In the genomic region with DNA sequence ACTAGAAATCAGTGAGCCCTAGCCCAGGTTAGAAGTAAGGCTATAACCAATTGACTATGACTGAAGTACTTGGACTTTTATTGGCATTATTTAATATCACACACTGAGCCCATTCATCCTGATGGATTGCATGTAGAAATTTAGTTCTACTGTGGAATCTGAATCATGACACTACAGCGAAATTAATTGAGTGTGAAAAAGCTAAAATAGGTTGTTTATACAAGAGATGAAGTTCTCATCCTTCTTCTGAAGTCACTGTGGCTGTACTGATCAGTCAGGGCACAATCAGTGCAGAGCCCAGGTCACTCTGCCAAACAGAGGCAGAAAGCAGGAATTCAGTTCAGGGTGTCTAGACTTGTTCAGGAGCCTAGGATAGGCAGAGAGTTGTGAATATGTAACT, we compare ENCODE assay signal across 20 cellular contexts.
DNase-seq lines count a peak whose midpoint lies in the region; ATAC-seq, FAIRE-seq and TF ChIP-seq lines count a peak whose summit lies in the region.
"Had no signal": no experiment of that assay in that cellular context is flagged by ENCODE, and none has a peak within 500 bp of the region (broad histone marks: within the 10 kb centered on the region; RNA-seq: fewer than 3 reads in every experiment).

No MANE protein-coding gene starts in this region.

- no peak overlapping the region for H3K23ac ChIP-seq in mesenchymal stem cell (ENCODE audit: low read length in 2 of 2)

- peaks cover 2% of the 10 kb centered on the region for H3K79me1 ChIP-seq in mesenchymal stem cell (replicated peaks; ENCODE audit: low read length, poor library complexity, severe bottlenecking)

- H3K36me3 ChIP-seq in fibroblast of lung (ENCODE audit: control insufficient read depth, insufficient read depth, low read length) (no peaks in the 10 kb centered on the region), mesenchymal stem cell (ENCODE audit: control insufficient read depth in 1 of 2, insufficient read depth in 2 of 2, low read depth in 1 of 2, low read length in 2 of 2) (peaks cover 0 to 6% of the 10 kb centered on the region in 2 experiments), spleen (peaks cover 0 to 25% (median 0%) of the 10 kb centered on the region in 6 donors)

- no peak for TF ChIP-seq RAD21 in A549 (conservative IDR thresholded peaks at IDR 0.05 in 1 of 2, IDR thresholded peaks at IDR 0.05 in 1 of 2)

- H4K91ac ChIP-seq in mesenchymal stem cell (ENCODE audit: low read length): no peak overlapping the region

- WGBS in A549 (ENCODE audit: missing lambda C conversion rate): 95% methylated on average over 1 of the region's 1 CpG
- 94% methylated on average over 1 of the region's 1 CpG for WGBS in mesenchymal stem cell
- WGBS in spleen, 5 donors: 89 to 98% (median 95%) methylated on average over 1 of the region's 1 CpG

- no peak overlapping the region for H4K8ac ChIP-seq in mesenchymal stem cell (ENCODE audit: low read length)

- no peak for TF ChIP-seq EP300 in A549 (IDR thresholded peaks at IDR 0.05)

- no peaks in the 10 kb centered on the region for H4K20me1 ChIP-seq in fibroblast of lung (ENCODE audit: control insufficient read depth, extremely low read depth, insufficient read depth, low read length)

- H3K27me3 ChIP-seq in fibroblast of lung (ENCODE audit: control insufficient read depth, insufficient read depth, low read length) (no peaks in the 10 kb centered on the region), mesenchymal stem cell (ENCODE audit: control insufficient read depth in 1 of 2, insufficient read depth in 1 of 2, low read length in 2 of 2) (no peaks in the 10 kb centered on the region), spleen (replicated peaks in 1 of 7) (no peaks in the 10 kb centered on the region)

- no peak overlapping the region for H2AFZ ChIP-seq in fibroblast of lung (ENCODE audit: low read length)
- no peak overlapping the region for H2AFZ ChIP-seq in mesenchymal stem cell (ENCODE audit: low read depth, low read length)
- H2AFZ ChIP-seq: GM23338 had no signal

- peak overlapping the region; percentile 53 for H2AK5ac ChIP-seq in mesenchymal stem cell (ENCODE audit: low read length, severe bottlenecking)

- H3K27ac ChIP-seq in A549 (peak overlapping the region in 1 of 2 experiments; percentile 9; a peak in 2 of 6 replicates), fibroblast of lung (ENCODE audit: insufficient read depth, low read length) (no peak overlapping the region), mesenchymal stem cell (ENCODE audit: low read length, poor library complexity, severe bottlenecking) (peak overlapping the region; percentile 36), spleen (no peak overlapping the region)
- H3K27ac ChIP-seq: KMS-11 had no signal

- DNase-seq in A549 (ENCODE audit: low read depth in 1 of 2, low spot score in 1 of 2): no peak
- DNase-seq in M059J (ENCODE audit: low read depth): peak; percentile 38
- DNase-seq in fibroblast of lung (ENCODE audit: low read depth in 2 of 2): peak; percentile 37 to 74
- no peak for DNase-seq in mesenchymal stem cell
- no peak for DNase-seq in superior temporal gyrus (ENCODE audit: extremely low spot score)
- DNase-seq in spleen: no peak
- DNase-seq: 8988T, DMS79, HCEC 1CT, NCI-H1105, NCI-H146, NCI-H2029, NCI-H2227 treated with DMSO at 0.1 percent for 48 hours, NCI-H510A treated with DMSO at 0.1 percent for 48 hours, NCI-H748 treated with DMSO at 0.1 percent for 48 hours had no signal

- ATAC-seq in A549 (no peak), GM18867 (IDR thresholded peaks at IDR 0.05; ENCODE audit: unreplicated experiment) (no peak)
- ATAC-seq: GM12878, GM23338, SK-N-SH treated with all-trans-retinoic acid at 6 μM for 48 hours had no signal

- H3K9ac ChIP-seq in fibroblast of lung (ENCODE audit: insufficient read depth, low read length): no peak overlapping the region
- H3K9ac ChIP-seq in mesenchymal stem cell (ENCODE audit: low read length): no peak overlapping the region
- H3K9ac ChIP-seq: KMS-11 had no signal

- no peak for TF ChIP-seq CTCF in A549 (IDR thresholded peaks at IDR 0.05)
- no peak for TF ChIP-seq CTCF in fibroblast of lung (conservative IDR thresholded peaks at IDR 0.05 in 1 of 2, IDR thresholded peaks at IDR 0.05 in 1 of 2; ENCODE audit: low read depth in 1 of 2, low read length in 2 of 2)
- no peak for TF ChIP-seq CTCF in spleen (IDR thresholded peaks at IDR 0.05 in 8 of 11, conservative IDR thresholded peaks at IDR 0.05 in 3 of 11)

- peak; percentile 36 for FAIRE-seq in A549 (lab: Jason Lieb, UNC)
- FAIRE-seq: GM12878 had no signal

- POLR2A ChIA-PET in A549 (lab: Yijun Ruan, JAX): no interaction called here

- intact Hi-C loops in spleen (cut with DNase I; ENCODE audit: low total_unique reads): no loop called here

- no peak overlapping the region for H3K14ac ChIP-seq in mesenchymal stem cell (ENCODE audit: low read length in 2 of 2)

- H2BK12ac ChIP-seq in mesenchymal stem cell (ENCODE audit: low read length in 2 of 2): no peak overlapping the region

- no peak overlapping the region for H3K4me2 ChIP-seq in A549
- H3K4me2 ChIP-seq in fibroblast of lung (ENCODE audit: extremely low read depth, insufficient read depth, low read length): no peak overlapping the region
- no peak overlapping the region for H3K4me2 ChIP-seq in mesenchymal stem cell (ENCODE audit: low read length, poor library complexity, severe bottlenecking)
- H3K4me2 ChIP-seq: GM23338, KMS-11 had no signal

- H3K4me3 ChIP-seq in A549 (no peak overlapping the region), fibroblast of lung (replicated peaks in 1 of 4; ENCODE audit: control extremely low read depth in 1 of 4, insufficient read depth in 1 of 4, low read depth in 3 of 4, low read length in 4 of 4) (no peak overlapping the region), mesenchymal stem cell (ENCODE audit: insufficient read depth in 1 of 2, low read depth in 1 of 2, low read length in 2 of 2) (no peak overlapping the region), spleen (no peak overlapping the region)
- H3K4me3 ChIP-seq: GM12878, GM23338 had no signal

- TF ChIP-seq POLR2A in A549 (IDR thresholded peaks at IDR 0.05; ENCODE audit: low read length) (no peak), spleen (IDR thresholded peaks at IDR 0.05) (no peak)

- no peak overlapping the region for H3K18ac ChIP-seq in mesenchymal stem cell (ENCODE audit: low read depth in 1 of 2, low read length in 2 of 2)

- no peaks in the 10 kb centered on the region for H3K79me2 ChIP-seq in fibroblast of lung (ENCODE audit: control insufficient read depth, insufficient read depth, low read length)

- H2BK5ac ChIP-seq in mesenchymal stem cell (ENCODE audit: low read depth, low read length, poor library complexity, severe bottlenecking): no peak overlapping the region

- no peak overlapping the region for H2BK120ac ChIP-seq in mesenchymal stem cell (ENCODE audit: low read depth, low read length)

- peaks cover 33% of the 10 kb centered on the region; the same call in 2 of the 3 replicates for H3K4me1 ChIP-seq in A549
- peaks cover 23% of the 10 kb centered on the region for H3K4me1 ChIP-seq in fibroblast of lung (ENCODE audit: control insufficient read depth, extremely low read depth, insufficient read depth, low read length)
- peaks cover 1% of the 10 kb centered on the region for H3K4me1 ChIP-seq in mesenchymal stem cell (ENCODE audit: control insufficient read depth, insufficient read depth, low read depth, low read length)
- peaks cover 0 to 25% (median 15%) of the 10 kb centered on the region in 6 donors for H3K4me1 ChIP-seq in spleen

- H2BK15ac ChIP-seq in mesenchymal stem cell (ENCODE audit: low read depth, poor library complexity, severe bottlenecking): no peak overlapping the region

- H3K9me3 ChIP-seq in A549: no peaks in the 10 kb centered on the region
- no peaks in the 10 kb centered on the region for H3K9me3 ChIP-seq in fibroblast of lung (ENCODE audit: control insufficient read depth, insufficient read depth, low read depth, low read length)
- no peaks in the 10 kb centered on the region for H3K9me3 ChIP-seq in mesenchymal stem cell (ENCODE audit: control insufficient read depth, low read length)
- H3K9me3 ChIP-seq in spleen: no peaks in the 10 kb centered on the region

- CTCF ChIA-PET in A549 (lab: Yijun Ruan, JAX): no interaction called here

- no peak overlapping the region for H3K4ac ChIP-seq in mesenchymal stem cell (ENCODE audit: low read depth in 1 of 2, low read length in 2 of 2)

TF ChIP-seq in A549, 52 proteins besides CTCF, POLR2A, EP300 and RAD21:
- no peak for TF ChIP-seq POLR2AphosphoS2 (conservative IDR thresholded peaks at IDR 0.05; ENCODE audit: low read length)
- TF ChIP-seq HOXB5 (CRISPR knock-in tag; IDR thresholded peaks at IDR 0.05): no peak
- TF ChIP-seq ZC3H11A (IDR thresholded peaks at IDR 0.05): no peak
- TF ChIP-seq, protein P1, sequence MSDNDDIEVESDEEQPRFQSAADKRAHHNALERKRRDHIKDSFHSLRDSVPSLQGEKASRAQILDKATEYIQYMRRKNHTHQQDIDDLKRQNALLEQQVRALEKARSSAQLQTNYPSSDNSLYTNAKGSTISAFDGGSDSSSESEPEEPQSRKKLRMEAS (IDR thresholded peaks at IDR 0.05): no peak
- TF ChIP-seq RFX5 (IDR thresholded peaks at IDR 0.05): no peak
- no peak for TF ChIP-seq TP53 (CRISPR knock-in tag; IDR thresholded peaks at IDR 0.05)
- no peak for TF ChIP-seq MAZ (IDR thresholded peaks at IDR 0.05; ENCODE audit: borderline replicate concordance, low read depth, low read length)
- no peak for TF ChIP-seq EHMT2 (IDR thresholded peaks at IDR 0.05; ENCODE audit: low read depth)
- no peak for TF ChIP-seq CHD2 (IDR thresholded peaks at IDR 0.05; ENCODE audit: low read length, partially characterized antibody)
- TF ChIP-seq ESRRA (IDR thresholded peaks at IDR 0.05; ENCODE audit: borderline replicate concordance, low read length): no peak
- no peak for TF ChIP-seq TFCP2L1 (CRISPR knock-in tag; IDR thresholded peaks at IDR 0.05)

Comparison
In these comparisons a context has a peak if more than half of its experiments do, and no peak if none do; other contexts are left out.
1. DNase-seq: peak in M059J (single experiment) and fibroblast of lung (2 of 2); none in A549 (0 of 2), mesenchymal stem cell (single experiment), superior temporal gyrus (single experiment) and spleen (single experiment).